In genomic region chr9:26946753-26947727, GRCh38 we compare ENCODE assay signal across 8 cellular contexts.
A peak's percentile ranks its signal among the peaks of the same experiment; 100 is the strongest.
DNase-seq lines count a peak whose midpoint lies in the region; ATAC-seq lines count a peak whose summit lies in the region.

TSS of gene PLAA (minus strand) at chr9:26947242. CDS start at chr9:26947045, 197 bp downstream.

- peaks cover 47% of the 10 kb centered on the region for H3K79me2 ChIP-seq in ACC112 (ENCODE audit: control insufficient read depth, insufficient read depth, low read length, unreplicated experiment)

- peaks cover 20% of the 10 kb centered on the region for H3K4me1 ChIP-seq in ACC112 (ENCODE audit: control insufficient read depth, insufficient read depth, low read length, unreplicated experiment)

- peak within 1 kb of the TSS; percentile 86 for H3K4me3 ChIP-seq in ACC112 (ENCODE audit: low read depth, low read length)

- H2AFZ ChIP-seq in ACC112 (ENCODE audit: low read length, unreplicated experiment): peak within 1 kb of the TSS; percentile 36

- H3K36me3 ChIP-seq in ACC112 (ENCODE audit: insufficient read depth, low read length): peaks cover 4% of the 10 kb centered on the region; the same call in 1 of the 2 replicates

- ATAC-seq in GM18867 (IDR thresholded peaks at IDR 0.05; ENCODE audit: unreplicated experiment) (peak; percentile 98), HG03103 (IDR thresholded peaks at IDR 0.05; ENCODE audit: low read depth, unreplicated experiment) (peak; percentile 99)

- no peaks in the 10 kb centered on the region for H3K27me3 ChIP-seq in ACC112 (ENCODE audit: insufficient read depth, low read length)

- peak within 1 kb of the TSS; percentile 94 for H3K27ac ChIP-seq in ACC112 (ENCODE audit: low read depth, low read length)

- DNase-seq in NCI-H2171 treated with DMSO at 0.1 percent for 48 hours (lab: John Stamatoyannopoulos, UW) (peak; percentile 87), iris pigment epithelial cell (ENCODE audit: low read depth) (peak; percentile 92)
- DNase-seq in activated CD4-positive, CD25-positive, alpha-beta regulatory T cell (lab: John Stamatoyannopoulos, UW): peak; percentile 68 to 74 (median 72)
- peak; percentile 89 for DNase-seq in central memory CD4-positive, alpha-beta T cell
- DNase-seq in stimulated activated CD4-positive, alpha-beta T cell treated with anti-CD3 and anti-CD28 coated beads, Interleukin-12 subunit alpha, Interleukin-12 subunit beta, amount 100 ng/mL, for 4 hours: peak; percentile 80

Comparison
In these comparisons a context has a peak if more than half of its experiments do, and no peak if none do; other contexts are left out.
1. Peak in every context shown above with its lines: DNase-seq, ATAC-seq, H3K4me3 ChIP-seq and H3K27ac ChIP-seq.